ENCODE assay signal across 6 cellular contexts in genomic region chr1:42736152-42736551, GRCh38. TPM values are rescaled to one million over a fixed set of nuclear protein-coding genes. Genes with fewer than 3 reads are reported as not detected.
DNase-seq lines count a peak whose midpoint lies in the region; ATAC-seq and TF ChIP-seq lines count a peak whose summit lies in the region.

No MANE protein-coding gene starts in this region.

- ATAC-seq in omental fat pad (ENCODE audit: low FRiP score): no peak

- TF ChIP-seq CTCF in omental fat pad (IDR thresholded peaks at IDR 0.05): no peak

- DNase-seq in ELR (ENCODE audit: low read depth) (peak; percentile 61), NCI-H2171 treated with DMSO at 0.1 percent for 48 hours (lab: John Stamatoyannopoulos, UW) (peak; percentile 38), iPS-NIHi11 (ENCODE audit: low spot score) (peak; percentile 67), omental fat pad (ENCODE audit: low spot score) (no peak), NCI-H2107 (lab: John Stamatoyannopoulos, UW) (no peak), NCI-H345 treated with DMSO at 0.1 percent for 48 hours (lab: John Stamatoyannopoulos, UW; ENCODE audit: unreplicated experiment) (no peak)

RNA-seq across cellular contexts. Expression of gene CLDN19, which starts 3.9 kb away (rescaled TPM):
- not detected for total RNA-seq in omental fat pad

RNA-seq across cellular contexts. Expression of gene P3H1, which starts 30.7 kb away (rescaled TPM):
- 10 to 100 TPM; 20.4 to 44.1 (median 29.4) TPM for total RNA-seq in omental fat pad

RNA-seq across cellular contexts. Expression of gene C1orf50, which starts 30.9 kb away (rescaled TPM):
- 1 to 10 TPM; 2.4 to 4.3 (median 3.1) TPM for total RNA-seq in omental fat pad

RNA-seq across cellular contexts. Expression of gene TMEM269, which starts 48.6 kb away (rescaled TPM):
- under 1 TPM in 1 of 4 donors, not detected in 3; 0.46 TPM for total RNA-seq in omental fat pad

RNA-seq across cellular contexts. Expression of gene YBX1, which starts 53.9 kb away (rescaled TPM):
- 100 to 1,000 TPM; 509 to 860 (median 681) TPM for total RNA-seq in omental fat pad

Comparison
In these comparisons a context has a peak if more than half of its experiments do, and no peak if none do; other contexts are left out.
1. DNase-seq: peak in ELR (single experiment), NCI-H2171 treated with DMSO at 0.1 percent for 48 hours (single experiment) and iPS-NIHi11 (single experiment); none in omental fat pad (single experiment), NCI-H2107 (single experiment) and NCI-H345 treated with DMSO at 0.1 percent for 48 hours (single experiment).